1 cellular context compared by ENCODE assay signal in genomic region chr7:33062782-33063443, GRCh38.
A peak's percentile ranks its signal among the peaks of the same experiment; 100 is the strongest.
TF ChIP-seq lines count a peak whose summit lies in the region.

No MANE protein-coding gene starts in this region.

TF ChIP-seq in HEK293, 187 proteins besides CTCF, POLR2A, EP300 and RAD21 (continued from another document and continues in another):
- TF ChIP-seq PRDM10 (tag by site-specific recombination; IDR thresholded peaks at IDR 0.05) (peak; percentile 93), SP3 (tag by site-specific recombination; IDR thresholded peaks at IDR 0.05) (peak; percentile 82), ZNF513 (tag by site-specific recombination; IDR thresholded peaks at IDR 0.05) (no peak), ZNF639 (tag by site-specific recombination; IDR thresholded peaks at IDR 0.05) (no peak), ZNF830 (tag by site-specific recombination; IDR thresholded peaks at IDR 0.05; ENCODE audit: low read depth) (no peak), ZNF555 (tag by site-specific recombination; conservative IDR thresholded peaks at IDR 0.05) (no peak), ZNF777 (tag by site-specific recombination; IDR thresholded peaks at IDR 0.05; ENCODE audit: borderline replicate concordance) (no peak), ZNF488 (tag by site-specific recombination; IDR thresholded peaks at IDR 0.05) (no peak), ZNF324 (tag by site-specific recombination; IDR thresholded peaks at IDR 0.05) (no peak), ZNF354C (tag by site-specific recombination; IDR thresholded peaks at IDR 0.05; ENCODE audit: borderline replicate concordance, low read depth) (no peak), ZNF692 (tag by site-specific recombination; IDR thresholded peaks at IDR 0.05) (no peak), ZNF157 (tag by site-specific recombination; IDR thresholded peaks at IDR 0.05) (no peak), HOXC10 (CRISPR knock-in tag; IDR thresholded peaks at IDR 0.05) (no peak), HOXA7 (CRISPR knock-in tag; IDR thresholded peaks at IDR 0.05; ENCODE audit: borderline replicate concordance) (no peak), ZBTB48 (tag by site-specific recombination; IDR thresholded peaks at IDR 0.05) (no peak), ZNF133 (tag by site-specific recombination; IDR thresholded peaks at IDR 0.05) (no peak), ZNF280C (tag by site-specific recombination; IDR thresholded peaks at IDR 0.05) (no peak), ZNF366 (tag by site-specific recombination; conservative IDR thresholded peaks at IDR 0.05) (0 out of 2 replicates have a peak, but pooled peaks have one; percentile 11), ZNF426 (tag by site-specific recombination; IDR thresholded peaks at IDR 0.05) (no peak), KLF10 (tag by site-specific recombination; IDR thresholded peaks at IDR 0.05) (peak; percentile 72), YY2 (tag by site-specific recombination; IDR thresholded peaks at IDR 0.05) (no peak), ZNF37A (tag by site-specific recombination; IDR thresholded peaks at IDR 0.05) (no peak), IKZF3 (tag by site-specific recombination; IDR thresholded peaks at IDR 0.05) (no peak), ZNF76 (tag by site-specific recombination; IDR thresholded peaks at IDR 0.05; ENCODE audit: borderline replicate concordance, low read depth) (peak; percentile 31; the same call in 1 of the 2 replicates), GLIS1 (tag by site-specific recombination; IDR thresholded peaks at IDR 0.05) (peak; percentile 21; the same call in 1 of the 2 replicates), HIC1 (tag by site-specific recombination; IDR thresholded peaks at IDR 0.05) (no peak), KLF9 (tag by site-specific recombination; IDR thresholded peaks at IDR 0.05; ENCODE audit: low read depth) (peak; percentile 84), SCRT2 (tag by site-specific recombination; IDR thresholded peaks at IDR 0.05) (no peak), REST (tag by site-specific recombination; IDR thresholded peaks at IDR 0.05) (no peak), ZNF19 (tag by site-specific recombination; IDR thresholded peaks at IDR 0.05; ENCODE audit: low read depth) (no peak), SETDB1 (IDR thresholded peaks at IDR 0.05; ENCODE audit: insufficient read length, low read length) (no peak), ZNF362 (tag by site-specific recombination; IDR thresholded peaks at IDR 0.05) (no peak), ZNF146 (tag by site-specific recombination; IDR thresholded peaks at IDR 0.05) (no peak), ZNF596 (tag by site-specific recombination; IDR thresholded peaks at IDR 0.05) (no peak), PRDM1 (tag by site-specific recombination; IDR thresholded peaks at IDR 0.05) (no peak), ZNF768 (tag by site-specific recombination; IDR thresholded peaks at IDR 0.05) (no peak), ZBTB44 (tag by site-specific recombination; IDR thresholded peaks at IDR 0.05) (no peak), ZNF292 (tag by site-specific recombination; IDR thresholded peaks at IDR 0.05; ENCODE audit: borderline replicate concordance, low read depth) (no peak)
